Comparison of ENCODE assay signal across 8 cellular contexts in genomic region chr2:160214461-160215055, GRCh38. TPM values are rescaled to one million over a fixed set of nuclear protein-coding genes. Genes with fewer than 3 reads are reported as not detected.
A peak's percentile ranks its signal among the peaks of the same experiment; 100 is the strongest.
DNase-seq lines count a peak whose midpoint lies in the region; TF ChIP-seq lines count a peak whose summit lies in the region.

No MANE protein-coding gene starts in this region.

- no peak overlapping the region for H3K27ac Mint-ChIP-seq in endothelial cell (ENCODE audit: unreplicated experiment)

- no peaks in the 10 kb centered on the region for H3K9me3 ChIP-seq in osteoblast (ENCODE audit: low read depth, low read length)

- peaks cover 6% of the 10 kb centered on the region for H3K27me3 Mint-ChIP-seq in endothelial cell (ENCODE audit: unreplicated experiment)

- no peaks in the 10 kb centered on the region for H3K36me3 ChIP-seq in osteoblast (ENCODE audit: insufficient read depth, low read length)

- H3K4me1 ChIP-seq in osteoblast (ENCODE audit: insufficient read depth, low read length) = peaks cover 27% of the 10 kb centered on the region

- H3K27me3 ChIP-seq in osteoblast (ENCODE audit: insufficient read depth, low read length) = no peaks in the 10 kb centered on the region

- no peak overlapping the region for H3K4me3 Mint-ChIP-seq in endothelial cell (ENCODE audit: unreplicated experiment)

- H3K9me3 Mint-ChIP-seq in endothelial cell (ENCODE audit: unreplicated experiment) = no peaks in the 10 kb centered on the region

- peak overlapping the region; percentile 49 for H3K27ac ChIP-seq in osteoblast (ENCODE audit: low read depth, low read length)

- H3K4me1 Mint-ChIP-seq in endothelial cell (ENCODE audit: unreplicated experiment) = no peaks in the 10 kb centered on the region

- DNase-seq in GM03348 (ENCODE audit: low spot score) (peak; percentile 86), NCI-H226 (peak; percentile 89), epithelial cell of esophagus (ENCODE audit: low read depth) (peak; percentile 90), osteoblast (ENCODE audit: insufficient read length, low spot score, missing footprints) (peak; percentile 87), OCI-M2 (lab: John Stamatoyannopoulos, UW; ENCODE audit: unreplicated experiment) (no peak), endothelial cell (ENCODE audit: low spot score) (no peak), GM13977 (ENCODE audit: low spot score) (no peak), NCI-H2107 treated with DMSO at 0.1 percent for 48 hours (lab: John Stamatoyannopoulos, UW; ENCODE audit: unreplicated experiment) (no peak)

- peaks cover 3% of the 10 kb centered on the region for H3K36me3 Mint-ChIP-seq in endothelial cell (ENCODE audit: low read depth, unreplicated experiment)

- H4K20me1 ChIP-seq in osteoblast (ENCODE audit: insufficient read depth, low read length) = no peaks in the 10 kb centered on the region

- H3K4me3 ChIP-seq in epithelial cell of esophagus (ENCODE audit: low read length) (no peak overlapping the region), osteoblast (ENCODE audit: insufficient read depth, low read length) (peak overlapping the region; percentile 26)

- peak overlapping the region; percentile 42 for H2AFZ ChIP-seq in osteoblast (ENCODE audit: low read length)

- in situ Hi-C loops in GM13977 (cut with MboI; ENCODE audit: low pct_unique_long_range_greater_than_20kb, low sequenced_read_pairs, unreplicated experiment) = loop anchor here (10.0 kb wide), 1 partner anchor 110 kb away; no protein-coding TSS in a partner anchor

- no peaks in the 10 kb centered on the region for H3K79me2 ChIP-seq in osteoblast (ENCODE audit: insufficient read depth, low read length)

- peak overlapping the region; percentile 71 for H3K4me2 ChIP-seq in osteoblast (ENCODE audit: insufficient read depth, low read length)

- TF ChIP-seq CTCF in epithelial cell of esophagus (IDR thresholded peaks at IDR 0.05; ENCODE audit: insufficient read depth, low read depth, low read length, missing control alignments) (no peak), osteoblast (IDR thresholded peaks at IDR 0.05; ENCODE audit: extremely low read depth, low read depth, low read length) (no peak), endothelial cell (IDR thresholded peaks at IDR 0.05; ENCODE audit: unreplicated experiment) (no peak), GM13977 (IDR thresholded peaks at IDR 0.05; ENCODE audit: extremely low read depth, insufficient read depth, missing control alignments) (no peak)

RNA-seq across cellular contexts. Expression of gene ITGB6, which starts 14.5 kb away (rescaled TPM):
- total RNA-seq in osteoblast = under 0.01 TPM in 2 replicates
- total RNA-seq in endothelial cell (ENCODE audit: unreplicated experiment) = not detected

Comparison
In these comparisons a context has a peak if more than half of its experiments do, and no peak if none do; other contexts are left out.
1. DNase-seq: peak in GM03348 (single experiment), NCI-H226 (single experiment), epithelial cell of esophagus (single experiment) and osteoblast (single experiment); none in OCI-M2 (single experiment), endothelial cell (single experiment), GM13977 (single experiment) and NCI-H2107 treated with DMSO at 0.1 percent for 48 hours (single experiment).